ENCODE assay signal across 8 cellular contexts in the genomic region with DNA sequence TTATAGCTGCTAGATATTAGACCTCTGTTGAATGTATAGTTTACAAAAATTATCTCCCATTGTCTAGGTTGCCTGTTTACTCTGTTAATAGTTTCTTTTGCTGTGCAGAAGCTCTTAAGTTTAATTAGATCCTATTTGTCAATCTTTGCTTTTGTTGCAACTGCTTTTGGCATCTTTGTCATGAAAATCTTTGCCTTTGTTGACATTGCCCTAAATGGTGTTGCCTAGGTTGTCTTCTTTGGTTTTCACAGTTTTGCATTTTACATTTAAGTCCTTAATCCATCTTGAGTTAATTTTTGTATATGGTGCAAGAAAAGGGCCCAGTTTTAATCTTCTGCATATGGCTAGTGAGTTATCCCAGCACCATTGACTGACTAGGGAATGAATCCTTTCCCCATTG.
"Had no signal": no experiment of that assay in that cellular context is flagged by ENCODE, and none has a peak within 500 bp of the region (broad histone marks: within the 10 kb centered on the region; RNA-seq: fewer than 3 reads in every experiment).

No MANE protein-coding gene starts in this region.

- FAIRE-seq: G401.6, GM12878, GM12891, GM12892, GM18507, GM19239 had no signal

- ATAC-seq: GM12878 had no signal

- DNase-seq: GDM1, GF-D8 had no signal

- H3K4me3 ChIP-seq: GM12878 had no signal
